Comparison of ENCODE assay signal across 10 cellular contexts in the genomic region with DNA sequence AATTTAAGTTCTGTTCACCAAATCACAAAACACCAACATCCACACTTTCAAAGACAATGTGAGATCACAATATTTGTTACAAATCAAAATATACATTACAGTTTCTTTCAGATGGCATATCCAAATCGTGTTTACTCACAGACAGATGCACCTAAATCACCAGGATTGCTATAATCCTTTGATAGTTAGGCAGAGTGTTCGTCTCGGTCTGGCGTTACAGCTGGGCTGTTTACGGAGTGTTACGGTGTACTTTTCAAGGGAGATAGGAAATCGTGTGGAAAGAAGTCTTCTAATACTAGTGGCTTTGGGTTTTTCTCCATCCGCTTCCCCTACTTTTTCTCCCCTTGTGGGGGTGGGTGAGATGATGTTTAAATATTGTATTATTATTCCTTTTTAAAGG. TPM values are rescaled to one million over a fixed set of nuclear protein-coding genes. Genes with fewer than 3 reads are reported as not detected.
A peak's percentile ranks its signal among the peaks of the same experiment; 100 is the strongest.
DNase-seq lines count a peak whose midpoint lies in the region; TF ChIP-seq lines count a peak whose summit lies in the region.
"Had no signal": no experiment of that assay in that cellular context is flagged by ENCODE, and none has a peak within 500 bp of the region (broad histone marks: within the 10 kb centered on the region; RNA-seq: fewer than 3 reads in every experiment).

No MANE protein-coding gene starts in this region.

- H3K4me2 ChIP-seq in skeletal muscle satellite cell (ENCODE audit: low read length): peak overlapping the region; percentile 93

- H3K27me3 ChIP-seq in skeletal muscle satellite cell (ENCODE audit: control insufficient read depth, insufficient read depth, low read length) (no peaks in the 10 kb centered on the region), ovary (no peaks in the 10 kb centered on the region)

- TF ChIP-seq POLR2A in ovary (IDR thresholded peaks at IDR 0.05): no peak

- TF ChIP-seq EP300 in ovary (IDR thresholded peaks at IDR 0.05): no peak

- 58 to 74% (median 71%) methylated on average over 8 of the region's 8 CpGs for WGBS in ovary, 3 donors

- peak overlapping the region; percentile 94 for H3K9ac ChIP-seq in skeletal muscle satellite cell (ENCODE audit: low read depth, low read length)

- no peak overlapping the region for H3K27ac ChIP-seq in ovary

- peak overlapping the region; percentile 73 for H3K4me3 ChIP-seq in fibroblast of the aortic adventitia (ENCODE audit: low read depth, low read length)
- peak overlapping the region; percentile 88 for H3K4me3 ChIP-seq in skeletal muscle satellite cell (ENCODE audit: low read length)
- H3K4me3 ChIP-seq in ovary: no peak overlapping the region

- H3K9me3 ChIP-seq in skeletal muscle satellite cell (replicated peaks; ENCODE audit: low read length) (no peaks in the 10 kb centered on the region), ovary (no peaks in the 10 kb centered on the region)

- DNase-seq in ELR (ENCODE audit: low read depth) (peak; percentile 56), NCI-H82 treated with DMSO at 0.1 percent for 48 hours (lab: John Stamatoyannopoulos, UW; ENCODE audit: unreplicated experiment) (peak; percentile 85), fibroblast of the aortic adventitia (ENCODE audit: low read depth) (peak; percentile 43), NCI-H1105 (lab: John Stamatoyannopoulos, UW) (no peak), GM13977 (ENCODE audit: low spot score) (no peak), NCI-H187 treated with DMSO at 0.1 percent for 48 hours (lab: John Stamatoyannopoulos, UW) (no peak), ovary (no peak)
- DNase-seq: kidney glomerular epithelial cell, NCI-H748 treated with DMSO at 0.1 percent for 48 hours had no signal

- in situ Hi-C loops in GM13977 (cut with MboI; ENCODE audit: low pct_unique_long_range_greater_than_20kb, low sequenced_read_pairs, unreplicated experiment): no loop called here

- TF ChIP-seq CTCF in fibroblast of the aortic adventitia (IDR thresholded peaks at IDR 0.05; ENCODE audit: insufficient read depth, low read length): no peak
- TF ChIP-seq CTCF in GM13977 (IDR thresholded peaks at IDR 0.05; ENCODE audit: extremely low read depth, insufficient read depth, missing control alignments): no peak
- no peak for TF ChIP-seq CTCF in ovary (IDR thresholded peaks at IDR 0.05)

- H3K36me3 ChIP-seq in skeletal muscle satellite cell (ENCODE audit: insufficient read depth, low read length) (no peaks in the 10 kb centered on the region), ovary (no peaks in the 10 kb centered on the region)

- H3K4me1 ChIP-seq in skeletal muscle satellite cell (ENCODE audit: control insufficient read depth, insufficient read depth, low read length) (peaks cover 18% of the 10 kb centered on the region), ovary (ENCODE audit: insufficient read depth) (no peaks in the 10 kb centered on the region)

- intact Hi-C loops in ovary (cut with DNase I): no loop called here

RNA-seq across cellular contexts. Expression of gene MAB21L1, which starts 1.9 kb away (rescaled TPM):
- total RNA-seq in fibroblast of the aortic adventitia (ENCODE audit: low replicate concordance) (3.7 TPM in 1 of 2 replicates, not detected in the other), ovary (1 to 10 TPM in 1 of 7 donors, under 1 TPM in 6; 0.12 to 1.0 (median 0.48) TPM)
- total RNA-seq in skeletal muscle satellite cell (2012; rRNA removed): 1.3 and 2.0 TPM in 2 replicates
- 1 to 10 TPM in 1 of 2 donors, under 1 TPM in 1; 0.93 to 1.0 TPM for polyA plus RNA-seq in ovary

Comparison
In these comparisons a context has a peak if more than half of its experiments do, and no peak if none do; other contexts are left out.
1. DNase-seq: peak in ELR (single experiment), NCI-H82 treated with DMSO at 0.1 percent for 48 hours (single experiment) and fibroblast of the aortic adventitia (single experiment); none in NCI-H1105 (single experiment), GM13977 (single experiment), NCI-H187 treated with DMSO at 0.1 percent for 48 hours (single experiment) and ovary (0 of 5).